ENCODE assay signal across 10 cellular contexts in the genomic region with DNA sequence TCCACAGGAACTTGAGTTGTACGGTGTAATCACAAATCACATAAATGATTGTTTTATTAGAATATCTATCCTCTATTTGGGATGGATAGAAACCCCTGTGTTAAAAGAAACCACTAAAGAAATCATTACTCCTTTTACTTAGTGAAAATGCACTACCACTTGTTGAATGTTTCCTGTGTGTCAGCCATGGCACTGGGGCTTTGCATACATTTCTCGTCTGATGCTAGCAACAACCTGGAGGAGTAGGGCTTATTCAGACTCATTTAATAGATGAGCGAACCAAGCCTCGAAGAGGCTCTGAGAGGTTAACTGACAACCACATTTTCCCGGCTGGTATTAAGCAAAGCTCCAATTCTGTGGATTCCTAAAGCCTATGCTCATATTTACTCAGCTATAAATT.
DNase-seq lines count a peak whose midpoint lies in the region; ATAC-seq and FAIRE-seq lines count a peak whose summit lies in the region.
"Had no signal": no experiment of that assay in that cellular context is flagged by ENCODE, and none has a peak within 500 bp of the region (broad histone marks: within the 10 kb centered on the region; RNA-seq: fewer than 3 reads in every experiment).

No MANE protein-coding gene starts in this region.

- no peak overlapping the region for H3K14ac ChIP-seq in neuronal stem cell (ENCODE audit: low read length)

- DNase-seq in CD4-positive, CD25-positive, alpha-beta regulatory T cell = peak in 1 of 3 donors; percentile 40
- no peak for DNase-seq in neuronal stem cell (ENCODE audit: low spot score)
- no peak for DNase-seq in small intestine
- no peak for DNase-seq in iPS-NIHi11 (ENCODE audit: low spot score)
- DNase-seq: erythroblast, NCI-H2029 had no signal

- H3K9me3 ChIP-seq in CD4-positive, CD25-positive, alpha-beta regulatory T cell (ENCODE audit: control insufficient read depth in 2 of 2, low read length in 2 of 2) = no peaks in the 10 kb centered on the region
- H3K9me3 ChIP-seq in neuronal stem cell (replicated peaks in 1 of 2; ENCODE audit: control insufficient read depth in 2 of 2, insufficient read depth in 1 of 2, low read depth in 1 of 2, low read length in 2 of 2) (no peaks in the 10 kb centered on the region), small intestine (ENCODE audit: control insufficient read depth, low read depth) (no peaks in the 10 kb centered on the region)

- no peak overlapping the region for H3K9ac ChIP-seq in neuronal stem cell (ENCODE audit: low read depth, low read length, poor library complexity)

- no peaks in the 10 kb centered on the region for H3K36me3 Mint-ChIP-seq in CD4-positive, CD25-positive, alpha-beta regulatory T cell
- H3K36me3 Mint-ChIP-seq in IgD-negative memory B cell = peaks cover 5% of the 10 kb centered on the region

- H2BK5ac ChIP-seq in neuronal stem cell (ENCODE audit: low read length) = no peak overlapping the region

- WGBS in neuronal stem cell (ENCODE audit: extremely low coverage in 2 of 2, insufficient read length in 2 of 2, insufficient replicate concordance in 1 of 2), 2 donors = no CpG with 5 or more reads among the region's 5 CpGs
- WGBS in small intestine, 3 donors = 64 to 92% (median 90%) methylated on average over 5 of the region's 5 CpGs

- no peaks in the 10 kb centered on the region for H3K27me3 Mint-ChIP-seq in CD4-positive, CD25-positive, alpha-beta regulatory T cell
- H3K27me3 Mint-ChIP-seq in IgD-negative memory B cell = no peaks in the 10 kb centered on the region

- no peak overlapping the region for H2AK5ac ChIP-seq in neuronal stem cell (ENCODE audit: low read depth, low read length)

- no peak overlapping the region for H2BK15ac ChIP-seq in neuronal stem cell (ENCODE audit: low read length)

- H3K4me1 Mint-ChIP-seq in CD4-positive, CD25-positive, alpha-beta regulatory T cell = peaks cover 34 to 88% (median 69%) of the 10 kb centered on the region in 4 donors
- peaks cover 47 to 65% (median 51%) of the 10 kb centered on the region in 3 donors for H3K4me1 Mint-ChIP-seq in IgD-negative memory B cell

- H3K4ac ChIP-seq in neuronal stem cell (ENCODE audit: low read length) = no peak overlapping the region

- no peak overlapping the region for H3K18ac ChIP-seq in neuronal stem cell (ENCODE audit: low read length)

- FAIRE-seq in small intestine (lab: Jason Lieb, UNC) = no peak

- no peak overlapping the region for H2BK120ac ChIP-seq in neuronal stem cell (ENCODE audit: low read depth, low read length)

- H3K9me3 Mint-ChIP-seq in CD4-positive, CD25-positive, alpha-beta regulatory T cell = peaks cover 0 to 2% (median 0%) of the 10 kb centered on the region in 7 donors
- H3K9me3 Mint-ChIP-seq in IgD-negative memory B cell = peaks cover 0 to 4% (median 2%) of the 10 kb centered on the region in 3 donors

- H3K4me3 Mint-ChIP-seq in CD4-positive, CD25-positive, alpha-beta regulatory T cell = peak overlapping the region; percentile 56 to 78 (median 72)
- peak overlapping the region; percentile 45 to 90 (median 76) for H3K4me3 Mint-ChIP-seq in IgD-negative memory B cell

- H2AFZ ChIP-seq in neuronal stem cell (ENCODE audit: low read length) = peak overlapping the region; percentile 82

- no peaks in the 10 kb centered on the region for H3K79me1 ChIP-seq in neuronal stem cell (ENCODE audit: low read depth, low read length)

- no peak overlapping the region for H3K23ac ChIP-seq in neuronal stem cell (ENCODE audit: low read depth, low read length, poor library complexity)

- H3K4me1 ChIP-seq in CD4-positive, CD25-positive, alpha-beta regulatory T cell (ENCODE audit: control insufficient read depth, insufficient read depth, low read length, poor library complexity, severe bottlenecking) = peaks cover 50% of the 10 kb centered on the region
- H3K4me1 ChIP-seq in neuronal stem cell (ENCODE audit: control insufficient read depth in 2 of 2, insufficient read depth in 1 of 2, low read depth in 1 of 2, low read length in 2 of 2) = peaks cover 4 to 25% of the 10 kb centered on the region in 2 donors
- peaks cover 0 to 17% of the 10 kb centered on the region in 2 donors for H3K4me1 ChIP-seq in small intestine (ENCODE audit: control insufficient read depth in 2 of 2, insufficient read depth in 1 of 2, low read depth in 1 of 2, low read length in 1 of 2)

- peak overlapping the region; percentile 93 to 99 (median 99) for H3K27ac Mint-ChIP-seq in CD4-positive, CD25-positive, alpha-beta regulatory T cell
- peak overlapping the region; percentile 70 to 98 (median 93) for H3K27ac Mint-ChIP-seq in IgD-negative memory B cell

- H3K27me3 ChIP-seq in CD4-positive, CD25-positive, alpha-beta regulatory T cell (ENCODE audit: control insufficient read depth, insufficient read depth, low read length) = no peaks in the 10 kb centered on the region
- no peaks in the 10 kb centered on the region for H3K27me3 ChIP-seq in neuronal stem cell (ENCODE audit: control insufficient read depth in 3 of 3, insufficient read depth in 3 of 3, low read depth in 1 of 3, low read length in 3 of 3)
- H3K27me3 ChIP-seq in small intestine (ENCODE audit: control insufficient read depth in 2 of 2, insufficient read depth in 2 of 2, low read length in 2 of 2) = no peaks in the 10 kb centered on the region

- peak overlapping the region; percentile 75 for H3K4me3 ChIP-seq in CD4-positive, CD25-positive, alpha-beta regulatory T cell (ENCODE audit: low read depth, low read length)
- H3K4me3 ChIP-seq in neuronal stem cell (ENCODE audit: low read length in 2 of 2) = no peak overlapping the region
- no peak overlapping the region for H3K4me3 ChIP-seq in small intestine (ENCODE audit: low read depth in 1 of 2, low read length in 2 of 2)

- H4K8ac ChIP-seq in neuronal stem cell (ENCODE audit: low read depth, low read length) = no peak overlapping the region

- no peak overlapping the region for H4K91ac ChIP-seq in neuronal stem cell (ENCODE audit: low read depth, low read length, poor library complexity)

- H3K27ac ChIP-seq in CD4-positive, CD25-positive, alpha-beta regulatory T cell (ENCODE audit: insufficient read depth, low read length, poor library complexity, severe bottlenecking) = peak overlapping the region; percentile 87
- H3K27ac ChIP-seq in cingulate gyrus (ENCODE audit: low read depth, low read length) = peak overlapping the region; percentile 33
- no peak overlapping the region for H3K27ac ChIP-seq in neuronal stem cell (replicated peaks; ENCODE audit: low read length)
- H3K27ac ChIP-seq in small intestine (ENCODE audit: low read depth in 1 of 2, low read length in 1 of 2) = peak overlapping the region in 1 of 2 donors; percentile 94

- H3K4me2 ChIP-seq in neuronal stem cell (ENCODE audit: insufficient read depth, low read length, poor library complexity, severe bottlenecking) = no peak overlapping the region

- H3K36me3 ChIP-seq in CD4-positive, CD25-positive, alpha-beta regulatory T cell (ENCODE audit: control insufficient read depth, insufficient read depth, low read length) = no peaks in the 10 kb centered on the region
- no peaks in the 10 kb centered on the region for H3K36me3 ChIP-seq in neuronal stem cell (replicated peaks in 1 of 2; ENCODE audit: control insufficient read depth in 2 of 2, insufficient read depth in 2 of 2, low read length in 2 of 2)
- H3K36me3 ChIP-seq in small intestine (ENCODE audit: control insufficient read depth in 2 of 2, insufficient read depth in 2 of 2, low read length in 2 of 2) = no peaks in the 10 kb centered on the region

- peak; percentile 37 to 40 for ATAC-seq in CD4-positive, CD25-positive, alpha-beta regulatory T cell (ENCODE audit: low read depth in 2 of 2)
- ATAC-seq in GM21717 (IDR thresholded peaks at IDR 0.05; ENCODE audit: unreplicated experiment) (no peak), HG03095 (IDR thresholded peaks at IDR 0.05; ENCODE audit: unreplicated experiment) (no peak)

- H2BK12ac ChIP-seq in neuronal stem cell (ENCODE audit: low read length) = no peak overlapping the region

Comparison
In these comparisons a context has a peak if more than half of its experiments do, and no peak if none do; other contexts are left out.
1. ATAC-seq: peak in CD4-positive, CD25-positive, alpha-beta regulatory T cell (2 of 2); none in GM21717 (single experiment) and HG03095 (single experiment).